In genomic region chr3:47475570-47476329, GRCh38 we compare ENCODE assay signal across 8 cellular contexts. TPM values are rescaled to one million over a fixed set of nuclear protein-coding genes. Genes with fewer than 3 reads are reported as not detected.
DNase-seq lines count a peak whose midpoint lies in the region; ATAC-seq and TF ChIP-seq lines count a peak whose summit lies in the region.

TSS of gene SCAP (minus strand) at chr3:47475941. CDS start at chr3:47442993, 32,948 bp downstream.

- peak within 1 kb of the TSS; percentile 91 for H3K4me3 Mint-ChIP-seq in activated B cell treated with CpG ODN at 0.5 μM for 24 hours

- peaks cover 7% of the 10 kb centered on the region for H3K36me3 Mint-ChIP-seq in activated B cell treated with CpG ODN at 0.5 μM for 24 hours (ENCODE audit: low read depth)

- no peaks in the 10 kb centered on the region for H3K9me3 Mint-ChIP-seq in activated B cell treated with CpG ODN at 0.5 μM for 24 hours

- H3K27me3 Mint-ChIP-seq in activated B cell treated with CpG ODN at 0.5 μM for 24 hours = no peaks in the 10 kb centered on the region

- TF ChIP-seq POLR2A in spleen (IDR thresholded peaks at IDR 0.05) = peak; percentile 7 to 76 (median 23)

- ATAC-seq in GM18873 (IDR thresholded peaks at IDR 0.05; ENCODE audit: low FRiP score, unreplicated experiment) = peak; percentile 83
- ATAC-seq in HG03135 (IDR thresholded peaks at IDR 0.05; ENCODE audit: unreplicated experiment) = peak; percentile 85
- peak; percentile 95 for ATAC-seq in activated B cell treated with CpG ODN at 0.5 μM for 24 hours (ENCODE audit: low read depth)

- 2 to 9% (median 3%) methylated on average over 21 to 88 of the region's 88 CpGs for WGBS in spleen, 5 donors

- H3K4me3 ChIP-seq in AG09309 (ENCODE audit: control insufficient read depth, low read depth, low read length) = peak within 1 kb of the TSS; percentile 87
- peak within 1 kb of the TSS; percentile 64 to 87 for H3K4me3 ChIP-seq in cardiac fibroblast (replicated peaks in 1 of 2; ENCODE audit: low read depth in 2 of 2, low read length in 2 of 2)
- peak within 1 kb of the TSS; percentile 68 to 99 (median 98) for H3K4me3 ChIP-seq in spleen

- peaks cover 36% of the 10 kb centered on the region for H3K4me1 Mint-ChIP-seq in activated B cell treated with CpG ODN at 0.5 μM for 24 hours

- POLR2A ChIA-PET in activated B cell treated with CpG ODN at 0.5 μM for 24 hours (lab: Charles Lee) = interaction anchor here (0.8 to 2.1 kb wide), 5 partner anchors 16 to 304 kb away, joined by 3 to 20 read pairs (median 10); partner anchors contain the start of gene PTPN23

- peak within 1 kb of the TSS; percentile 89 for H3K27ac Mint-ChIP-seq in activated B cell treated with CpG ODN at 0.5 μM for 24 hours

- no peaks in the 10 kb centered on the region for H3K9me3 ChIP-seq in spleen

- no peaks in the 10 kb centered on the region for H3K27me3 ChIP-seq in spleen (replicated peaks in 1 of 7)

- H3K27ac ChIP-seq in spleen = peak within 1 kb of the TSS; percentile 71 to 92 (median 87)

- TF ChIP-seq CTCF in AG09309 (IDR thresholded peaks at IDR 0.05; ENCODE audit: control insufficient read depth, insufficient read depth, low read depth, low read length, missing control alignments) (peak; percentile 86), activated B cell treated with CpG ODN at 0.5 μM for 24 hours (IDR thresholded peaks at IDR 0.05) (peak; percentile 98), cardiac fibroblast (IDR thresholded peaks at IDR 0.05; ENCODE audit: low read depth, low read length) (peak; percentile 83), spleen (IDR thresholded peaks at IDR 0.05 in 8 of 11, conservative IDR thresholded peaks at IDR 0.05 in 3 of 11) (peak; percentile 97 to 99 (median 98))

- intact Hi-C loops in activated B cell treated with CpG ODN at 0.5 μM for 24 hours (cut with micrococcal nuclease) (loop anchor here (1.0 to 5.0 kb wide), 5 partner anchors 33 to 612 kb away; partner anchors contain the start of gene ELP6), spleen (cut with DNase I; ENCODE audit: low total_unique reads) (loop anchor here (2.0 kb wide), 1 partner anchor 55 kb away; no protein-coding TSS in a partner anchor)

- no peaks in the 10 kb centered on the region for H3K36me3 ChIP-seq in spleen

- DNase-seq in AG09309 (ENCODE audit: low read depth) = peak; percentile 17
- peak; percentile 79 for DNase-seq in NCI-H345 (lab: John Stamatoyannopoulos, UW)
- DNase-seq in activated B cell treated with CpG ODN at 0.5 μM for 24 hours = peak; percentile 95
- peak; percentile 81 to 91 for DNase-seq in cardiac fibroblast (ENCODE audit: low read depth in 2 of 2)
- peak; percentile 92 for DNase-seq in inferior parietal cortex (ENCODE audit: extremely low spot score)
- DNase-seq in spleen = peak; percentile 97

- H3K4me1 ChIP-seq in spleen = peaks cover 9 to 43% (median 36%) of the 10 kb centered on the region in 6 donors

- CTCF ChIA-PET in activated B cell treated with CpG ODN at 0.5 μM for 24 hours (lab: Charles Lee) = interaction anchor here (0.7 to 3.1 kb wide), 4 partner anchors 16 to 56 kb away, joined by 3 to 24 read pairs (median 4); no protein-coding TSS in a partner anchor

RNA-seq across cellular contexts. Expression of gene SCAP, which starts in this region (rescaled TPM):
- 82.5 and 84.3 TPM in 2 replicates for total RNA-seq in activated B cell treated with CpG ODN at 0.5 μM for 24 hours
- 100 to 1,000 TPM in 3 of 7 donors, 10 to 100 TPM in 4; 70.9 to 116 (median 97.8) TPM for total RNA-seq in spleen
- polyA plus RNA-seq in spleen = 10 to 100 TPM; 17.8 to 45.1 (median 29.4) TPM

Comparison
In these comparisons a context has a peak if more than half of its experiments do, and no peak if none do; other contexts are left out.
1. Peak in every context shown above with its lines: DNase-seq, ATAC-seq, H3K4me3 ChIP-seq and H3K27ac ChIP-seq.
2. DNase-seq: peak in every context shown above with its lines; median percentile 97 in spleen; 95 in activated B cell treated with CpG ODN at 0.5 μM for 24 hours; 92 in inferior parietal cortex; 86 in cardiac fibroblast; 79 in NCI-H345; 17 in AG09309.